In genomic region chr3:39494781-39495180, GRCh38 we compare ENCODE assay signal across 35 cellular contexts. TPM values are rescaled to one million over a fixed set of nuclear protein-coding genes. Genes with fewer than 3 reads are reported as not detected.
"Had no signal": no experiment of that assay in that cellular context is flagged by ENCODE, and none has a peak within 500 bp of the region (broad histone marks: within the 10 kb centered on the region; RNA-seq: fewer than 3 reads in every experiment).

No MANE protein-coding gene starts in this region.

- H3K4me1 ChIP-seq: left lung, lower lobe of right lung, neural progenitor cell, parathyroid adenoma, psoas muscle, right atrium auricular region, stomach, suprapubic skin, tibial artery, upper lobe of right lung had no signal

- H3K4me2 ChIP-seq: neural progenitor cell had no signal

- H3K9ac ChIP-seq: neural progenitor cell, parathyroid adenoma had no signal

- H3K27me3 ChIP-seq: right atrium auricular region had no signal

- DNase-seq: hippocampal formation; kidney glomerular epithelial cell; left cardiac atrium; left lung; lower lobe of right lung; mammary epithelial cell; mesenchymal stem cell; naive B cell; natural killer cell; nephron progenitor cell; occipital lobe; psoas muscle; stimulated activated CD4-positive, alpha-beta T cell treated with anti-CD3 and anti-CD28 coated beads, Interleukin-12 subunit alpha, Interleukin-12 subunit beta, amount 100 ng/mL, for 4 hours; stimulated activated CD4-positive, alpha-beta T cell treated with anti-CD3 and anti-CD28 coated beads, Interleukin-15, amount 100 ng/mL, for 24 hours; stimulated activated CD4-positive, alpha-beta T cell treated with anti-CD3 and anti-CD28 coated beads, Interleukin-2, amount 100 ng/mL, for 24 hours; stimulated activated CD4-positive, alpha-beta T cell treated with anti-CD3 and anti-CD28 coated beads, Interleukin-4, amount 100 ng/mL, for 1 hour; stimulated activated naive B cell treated with anti-CD40 and anti-IgM and Interleukin-4, amounts not matched to agents 10 μg/mL and 1 μg/mL and 100 μg/mL, for 72 hours; stimulated activated naive CD8-positive, alpha-beta T cell treated with anti-CD3 and anti-CD28 coated beads, Interleukin-15, Interleukin-2, amounts not matched to agents 100 U/mL and 50 U/mL, for 24 hours; stomach; tibial artery; trophoblast cell; upper lobe of right lung had no signal

- H2AFZ ChIP-seq: neural progenitor cell, parathyroid adenoma had no signal

- H3K36me3 ChIP-seq: left lung, lower lobe of right lung, neural progenitor cell, neutrophil, right atrium auricular region, stomach, suprapubic skin, thoracic aorta, tibial artery, upper lobe of right lung had no signal

- H3K4me3 ChIP-seq: left lung, lower lobe of right lung, neural progenitor cell, psoas muscle, right atrium auricular region, skin epidermis, stomach, suprapubic skin, thoracic aorta, tibial artery, upper lobe of right lung had no signal

- ATAC-seq: left cardiac atrium; left lung; lower lobe of right lung; natural killer cell; psoas muscle; sciatic nerve; stimulated activated naive B cell treated with anti-CD40 and anti-IgM and Interleukin-4, amounts not matched to agents 10 μg/mL and 1 μg/mL and 100 μg/mL, for 72 hours; stimulated activated naive CD8-positive, alpha-beta T cell treated with anti-CD3 and anti-CD28 coated beads, Interleukin-15, Interleukin-2, amounts not matched to agents 100 U/mL and 50 U/mL, for 24 hours; upper lobe of right lung had no signal

- H3K79me2 ChIP-seq: parathyroid adenoma had no signal

- FAIRE-seq: keratinocyte, urothelium cell line had no signal

- H3K27ac ChIP-seq: left lung, lower lobe of right lung, neural progenitor cell, neutrophil, parathyroid adenoma, psoas muscle, right atrium auricular region, skin epidermis, stomach, suprapubic skin, thoracic aorta, tibial artery, upper lobe of right lung had no signal

- H3K9me3 ChIP-seq: left lung, lower lobe of right lung, neutrophil, psoas muscle, right atrium auricular region, stomach, suprapubic skin, thoracic aorta, tibial artery, upper lobe of right lung had no signal

RNA-seq across cellular contexts. Expression of gene MOBP, which starts 27.3 kb away (rescaled TPM):
- total RNA-seq: liver, mammary epithelial cell, natural killer cell, osteocyte, psoas muscle, renal cortical epithelial cell, suprapubic skin, thoracic aorta, upper lobe of right lung had no signal
- polyA plus RNA-seq: keratinocyte, liver, mammary epithelial cell had no signal
